Comparison of ENCODE assay signal across 33 cellular contexts in genomic region chr2:17398770-17399169, GRCh38.
"Had no signal": no experiment of that assay in that cellular context is flagged by ENCODE, and none has a peak within 500 bp of the region (broad histone marks: within the 10 kb centered on the region; RNA-seq: fewer than 3 reads in every experiment).

No MANE protein-coding gene starts in this region.

- H3K27ac ChIP-seq: ascending aorta, breast epithelium, cardiac muscle cell, colonic mucosa, epithelial cell of prostate, esophagus squamous epithelium, gastroesophageal sphincter, heart right ventricle, VCaP had no signal

- H3K4me3 Mint-ChIP-seq: activated CD4-positive, alpha-beta memory T cell treated with anti-CD3 and anti-CD28 coated beads, Interleukin-2, amount 10 ng/mL, durations not matched to agents 7 days and 5 days; activated CD4-positive, alpha-beta T cell treated with anti-CD3 and anti-CD28 coated beads, Interleukin-2, amount 10 ng/mL, durations not matched to agents 7 days and 5 days; activated naive CD4-positive, alpha-beta T cell treated with anti-CD3 and anti-CD28 coated beads, Interleukin-2, amount 10 ng/mL, durations not matched to agents 7 days and 5 days; activated naive CD8-positive, alpha-beta T cell treated with anti-CD3 and anti-CD28 coated beads, Interleukin-2, amount 10 ng/mL, durations not matched to agents 7 days and 5 days; activated T-cell treated with anti-CD3 and anti-CD28 coated beads, Interleukin-2, amount 50 U/mL, for 24 hours; activated T-cell treated with anti-CD3 and anti-CD28 coated beads, Interleukin-2, amount 50 U/mL, for 72 hours; brain; T-helper 17 cell; T-helper 2 cell treated with Interferon-gamma antibody and Interleukin-4, amounts not matched to agents 5 μg/mL and 100 μg/mL, for 36 hours; WTC11 had no signal

- H3K27me3 ChIP-seq: ascending aorta, breast epithelium, cardiac muscle cell, colonic mucosa, esophagus squamous epithelium, gastroesophageal sphincter, heart right ventricle had no signal

- H3K4me1 ChIP-seq: ascending aorta, breast epithelium, colonic mucosa, esophagus squamous epithelium, gastroesophageal sphincter, heart right ventricle had no signal

- H3K36me3 Mint-ChIP-seq: activated naive CD4-positive, alpha-beta T cell treated with anti-CD3 and anti-CD28 coated beads, Interleukin-2, amount 10 ng/mL, durations not matched to agents 7 days and 5 days; activated naive CD8-positive, alpha-beta T cell treated with anti-CD3 and anti-CD28 coated beads, Interleukin-2, amount 10 ng/mL, durations not matched to agents 7 days and 5 days; brain had no signal

- DNase-seq: activated CD4-positive, alpha-beta memory T cell treated with anti-CD3 and anti-CD28 coated beads, Interleukin-2, amount 10 ng/mL, durations not matched to agents 7 days and 5 days; activated CD4-positive, alpha-beta T cell treated with anti-CD3 and anti-CD28 coated beads for 1 hour; activated CD4-positive, alpha-beta T cell treated with anti-CD3 and anti-CD28 coated beads for 4 hours; activated CD4-positive, alpha-beta T cell treated with anti-CD3 and anti-CD28 coated beads, Interleukin-2, amount 10 ng/mL, durations not matched to agents 7 days and 5 days; activated CD4-positive, alpha-beta T cell treated with anti-CD3 and anti-CD28 coated beads, Interleukin-2, amount 50 U/mL, for 4 hours; activated CD8-positive, alpha-beta memory T cell treated with anti-CD3 and anti-CD28 coated beads, Interleukin-2, amount 50 U/mL, for 48 hours; activated gamma-delta T cell; activated naive CD4-positive, alpha-beta T cell; activated naive CD4-positive, alpha-beta T cell treated with anti-CD3 and anti-CD28 coated beads, Interleukin-2, amount 10 ng/mL, durations not matched to agents 7 days and 5 days; activated naive CD8-positive, alpha-beta T cell treated with anti-CD3 and anti-CD28 coated beads, Interleukin-2, amount 10 ng/mL, durations not matched to agents 7 days and 5 days; activated T-cell treated with anti-CD3 and anti-CD28 coated beads for 4 hours; activated T-cell treated with anti-CD3 and anti-CD28 coated beads, Interleukin-2, amount 50 U/mL, for 24 hours; activated T-cell treated with anti-CD3 and anti-CD28 coated beads, Interleukin-2, amount 50 U/mL, for 72 hours; central memory CD4-positive, alpha-beta T cell; cerebellar nuclear complex; colonic mucosa; effector CD8-positive, alpha-beta T cell; esophagus squamous epithelium; foreskin melanocyte; heart right ventricle; T-helper 17 cell had no signal

- H3K36me3 ChIP-seq: ascending aorta, breast epithelium, cardiac muscle cell, colonic mucosa, esophagus squamous epithelium, gastroesophageal sphincter, heart right ventricle had no signal

- H3K27me3 Mint-ChIP-seq: activated CD4-positive, alpha-beta memory T cell treated with anti-CD3 and anti-CD28 coated beads, Interleukin-2, amount 10 ng/mL, durations not matched to agents 7 days and 5 days; activated CD4-positive, alpha-beta T cell treated with anti-CD3 and anti-CD28 coated beads, Interleukin-2, amount 10 ng/mL, durations not matched to agents 7 days and 5 days; activated naive CD4-positive, alpha-beta T cell treated with anti-CD3 and anti-CD28 coated beads, Interleukin-2, amount 10 ng/mL, durations not matched to agents 7 days and 5 days; activated naive CD8-positive, alpha-beta T cell treated with anti-CD3 and anti-CD28 coated beads, Interleukin-2, amount 10 ng/mL, durations not matched to agents 7 days and 5 days; activated T-cell treated with anti-CD3 and anti-CD28 coated beads, Interleukin-2, amount 50 U/mL, for 24 hours; T-helper 17 cell had no signal

- H3K4me3 ChIP-seq: ascending aorta, breast epithelium, cardiac muscle cell, colonic mucosa, esophagus squamous epithelium, gastroesophageal sphincter, heart right ventricle had no signal

- H3K4me1 Mint-ChIP-seq: activated CD4-positive, alpha-beta memory T cell treated with anti-CD3 and anti-CD28 coated beads, Interleukin-2, amount 10 ng/mL, durations not matched to agents 7 days and 5 days; activated CD4-positive, alpha-beta T cell treated with anti-CD3 and anti-CD28 coated beads, Interleukin-2, amount 10 ng/mL, durations not matched to agents 7 days and 5 days; activated naive CD4-positive, alpha-beta T cell treated with anti-CD3 and anti-CD28 coated beads, Interleukin-2, amount 10 ng/mL, durations not matched to agents 7 days and 5 days; activated naive CD8-positive, alpha-beta T cell treated with anti-CD3 and anti-CD28 coated beads, Interleukin-2, amount 10 ng/mL, durations not matched to agents 7 days and 5 days; brain; T-helper 17 cell; WTC11 had no signal

- FAIRE-seq: endometrium, endothelial cell of umbilical vein had no signal

- ATAC-seq: activated naive CD4-positive, alpha-beta T cell treated with anti-CD3 and anti-CD28 coated beads, Interleukin-2, amount 50 U/mL, for 72 hours; activated T-cell treated with anti-CD3 and anti-CD28 coated beads, Interleukin-2, amount 50 U/mL, for 72 hours; gastroesophageal sphincter; heart right ventricle; T-helper 17 cell; WTC11 had no signal

- H3K27ac Mint-ChIP-seq: activated CD4-positive, alpha-beta memory T cell treated with anti-CD3 and anti-CD28 coated beads, Interleukin-2, amount 10 ng/mL, durations not matched to agents 7 days and 5 days; activated CD4-positive, alpha-beta T cell treated with anti-CD3 and anti-CD28 coated beads, Interleukin-2, amount 10 ng/mL, durations not matched to agents 7 days and 5 days; activated naive CD4-positive, alpha-beta T cell treated with anti-CD3 and anti-CD28 coated beads, Interleukin-2, amount 10 ng/mL, durations not matched to agents 7 days and 5 days; activated naive CD4-positive, alpha-beta T cell treated with anti-CD3 and anti-CD28 coated beads, Interleukin-2, amount 50 U/mL, for 72 hours; activated naive CD8-positive, alpha-beta T cell treated with anti-CD3 and anti-CD28 coated beads, Interleukin-2, amount 10 ng/mL, durations not matched to agents 7 days and 5 days; activated T-cell treated with anti-CD3 and anti-CD28 coated beads, Interleukin-2, amount 50 U/mL, for 24 hours; activated T-cell treated with anti-CD3 and anti-CD28 coated beads, Interleukin-2, amount 50 U/mL, for 72 hours; brain; T-helper 17 cell; T-helper 2 cell treated with Interferon-gamma antibody and Interleukin-4, amounts not matched to agents 5 μg/mL and 100 μg/mL, for 36 hours; WTC11 had no signal

- H3K9me3 Mint-ChIP-seq: activated naive CD8-positive, alpha-beta T cell treated with anti-CD3 and anti-CD28 coated beads, Interleukin-2, amount 10 ng/mL, durations not matched to agents 7 days and 5 days had no signal
